Comparison of ENCODE assay signal across 2 cellular contexts in the genomic region with DNA sequence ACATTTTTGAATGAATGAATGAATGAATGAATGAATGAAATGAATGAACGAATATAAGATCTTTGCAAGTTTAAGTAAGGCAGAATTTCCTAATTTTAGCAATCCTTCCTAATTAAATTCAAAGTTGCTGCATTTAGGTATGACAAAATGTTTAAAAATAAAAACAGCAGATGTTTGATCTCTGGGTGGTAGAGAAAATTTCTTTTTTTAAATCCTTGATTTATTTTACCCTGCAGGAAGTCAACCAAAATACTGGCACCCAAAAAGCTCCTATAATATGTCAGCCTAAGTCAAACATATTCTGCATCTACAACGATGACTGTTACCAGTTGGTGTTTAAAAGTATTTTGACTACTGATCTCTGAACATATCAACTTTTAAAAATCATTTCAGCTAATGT.
TF ChIP-seq lines count a peak whose summit lies in the region.

No MANE protein-coding gene starts in this region.

TF ChIP-seq in SK-N-SH treated with all-trans-retinoic acid at 6 μM for 48 hours, 23 proteins besides CTCF, POLR2A, EP300 and RAD21:
- TF ChIP-seq, protein P1, sequence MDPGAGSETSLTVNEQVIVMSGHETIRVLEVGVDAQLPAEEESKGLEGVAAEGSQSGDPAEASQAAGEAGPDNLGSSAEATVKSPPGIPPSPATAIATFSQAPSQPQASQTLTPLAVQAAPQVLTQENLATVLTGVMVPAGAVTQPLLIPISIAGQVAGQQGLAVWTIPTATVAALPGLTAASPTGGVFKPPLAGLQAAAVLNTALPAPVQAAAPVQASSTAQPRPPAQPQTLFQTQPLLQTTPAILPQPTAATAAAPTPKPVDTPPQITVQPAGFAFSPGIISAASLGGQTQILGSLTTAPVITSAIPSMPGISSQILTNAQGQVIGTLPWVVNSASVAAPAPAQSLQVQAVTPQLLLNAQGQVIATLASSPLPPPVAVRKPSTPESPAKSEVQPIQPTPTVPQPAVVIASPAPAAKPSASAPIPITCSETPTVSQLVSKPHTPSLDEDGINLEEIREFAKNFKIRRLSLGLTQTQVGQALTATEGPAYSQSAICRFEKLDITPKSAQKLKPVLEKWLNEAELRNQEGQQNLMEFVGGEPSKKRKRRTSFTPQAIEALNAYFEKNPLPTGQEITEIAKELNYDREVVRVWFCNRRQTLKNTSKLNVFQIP (CRISPR knock-in tag; IDR thresholded peaks at IDR 0.05; ENCODE audit: borderline replicate concordance, low read depth): no peak
- TF ChIP-seq, protein P2, sequence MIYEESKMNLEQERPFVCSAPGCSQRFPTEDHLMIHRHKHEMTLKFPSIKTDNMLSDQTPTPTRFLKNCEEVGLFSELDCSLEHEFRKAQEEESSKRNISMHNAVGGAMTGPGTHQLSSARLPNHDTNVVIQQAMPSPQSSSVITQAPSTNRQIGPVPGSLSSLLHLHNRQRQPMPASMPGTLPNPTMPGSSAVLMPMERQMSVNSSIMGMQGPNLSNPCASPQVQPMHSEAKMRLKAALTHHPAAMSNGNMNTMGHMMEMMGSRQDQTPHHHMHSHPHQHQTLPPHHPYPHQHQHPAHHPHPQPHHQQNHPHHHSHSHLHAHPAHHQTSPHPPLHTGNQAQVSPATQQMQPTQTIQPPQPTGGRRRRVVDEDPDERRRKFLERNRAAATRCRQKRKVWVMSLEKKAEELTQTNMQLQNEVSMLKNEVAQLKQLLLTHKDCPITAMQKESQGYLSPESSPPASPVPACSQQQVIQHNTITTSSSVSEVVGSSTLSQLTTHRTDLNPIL (CRISPR knock-in tag; IDR thresholded peaks at IDR 0.05; ENCODE audit: low read depth): no peak
- 0 out of 2 replicates have a peak, but pooled peaks have one; percentile 54 for TF ChIP-seq TSHZ2 (CRISPR knock-in tag; IDR thresholded peaks at IDR 0.05)
- TF ChIP-seq RARB (CRISPR knock-in tag; IDR thresholded peaks at IDR 0.05): no peak
- no peak for TF ChIP-seq PATZ1 (CRISPR knock-in tag; IDR thresholded peaks at IDR 0.05; ENCODE audit: borderline replicate concordance)
- TF ChIP-seq PPARA (CRISPR knock-in tag; IDR thresholded peaks at IDR 0.05; ENCODE audit: borderline replicate concordance): no peak
- no peak for TF ChIP-seq BACH2 (CRISPR knock-in tag; IDR thresholded peaks at IDR 0.05; ENCODE audit: borderline replicate concordance)
- TF ChIP-seq GLIS3 (CRISPR knock-in tag; IDR thresholded peaks at IDR 0.05): no peak
TF ChIP-seq in SK-N-SH treated with all-trans-retinoic acid at 6 μM for 48 hours: peak in this region for 1.

TF ChIP-seq in neural cell, 6 proteins besides CTCF, POLR2A, EP300 and RAD21:
- TF ChIP-seq SMC3 (conservative IDR thresholded peaks at IDR 0.05; ENCODE audit: poor library complexity) (no peak), POLR2AphosphoS5 (IDR thresholded peaks at IDR 0.05) (no peak), MXI1 (conservative IDR thresholded peaks at IDR 0.05; ENCODE audit: poor library complexity, severe bottlenecking) (no peak), TAF1 (IDR thresholded peaks at IDR 0.05; ENCODE audit: low read depth) (no peak), EZH2 (IDR thresholded peaks at IDR 0.05; ENCODE audit: borderline replicate concordance, insufficient read depth, low read length, poor library complexity, severe bottlenecking) (no peak)
- TF ChIP-seq, protein P3, sequence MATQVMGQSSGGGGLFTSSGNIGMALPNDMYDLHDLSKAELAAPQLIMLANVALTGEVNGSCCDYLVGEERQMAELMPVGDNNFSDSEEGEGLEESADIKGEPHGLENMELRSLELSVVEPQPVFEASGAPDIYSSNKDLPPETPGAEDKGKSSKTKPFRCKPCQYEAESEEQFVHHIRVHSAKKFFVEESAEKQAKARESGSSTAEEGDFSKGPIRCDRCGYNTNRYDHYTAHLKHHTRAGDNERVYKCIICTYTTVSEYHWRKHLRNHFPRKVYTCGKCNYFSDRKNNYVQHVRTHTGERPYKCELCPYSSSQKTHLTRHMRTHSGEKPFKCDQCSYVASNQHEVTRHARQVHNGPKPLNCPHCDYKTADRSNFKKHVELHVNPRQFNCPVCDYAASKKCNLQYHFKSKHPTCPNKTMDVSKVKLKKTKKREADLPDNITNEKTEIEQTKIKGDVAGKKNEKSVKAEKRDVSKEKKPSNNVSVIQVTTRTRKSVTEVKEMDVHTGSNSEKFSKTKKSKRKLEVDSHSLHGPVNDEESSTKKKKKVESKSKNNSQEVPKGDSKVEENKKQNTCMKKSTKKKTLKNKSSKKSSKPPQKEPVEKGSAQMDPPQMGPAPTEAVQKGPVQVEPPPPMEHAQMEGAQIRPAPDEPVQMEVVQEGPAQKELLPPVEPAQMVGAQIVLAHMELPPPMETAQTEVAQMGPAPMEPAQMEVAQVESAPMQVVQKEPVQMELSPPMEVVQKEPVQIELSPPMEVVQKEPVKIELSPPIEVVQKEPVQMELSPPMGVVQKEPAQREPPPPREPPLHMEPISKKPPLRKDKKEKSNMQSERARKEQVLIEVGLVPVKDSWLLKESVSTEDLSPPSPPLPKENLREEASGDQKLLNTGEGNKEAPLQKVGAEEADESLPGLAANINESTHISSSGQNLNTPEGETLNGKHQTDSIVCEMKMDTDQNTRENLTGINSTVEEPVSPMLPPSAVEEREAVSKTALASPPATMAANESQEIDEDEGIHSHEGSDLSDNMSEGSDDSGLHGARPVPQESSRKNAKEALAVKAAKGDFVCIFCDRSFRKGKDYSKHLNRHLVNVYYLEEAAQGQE (IDR thresholded peaks at IDR 0.05; ENCODE audit: borderline replicate concordance): no peak
